ENCODE assay signal across 8 cellular contexts in the genomic region with DNA sequence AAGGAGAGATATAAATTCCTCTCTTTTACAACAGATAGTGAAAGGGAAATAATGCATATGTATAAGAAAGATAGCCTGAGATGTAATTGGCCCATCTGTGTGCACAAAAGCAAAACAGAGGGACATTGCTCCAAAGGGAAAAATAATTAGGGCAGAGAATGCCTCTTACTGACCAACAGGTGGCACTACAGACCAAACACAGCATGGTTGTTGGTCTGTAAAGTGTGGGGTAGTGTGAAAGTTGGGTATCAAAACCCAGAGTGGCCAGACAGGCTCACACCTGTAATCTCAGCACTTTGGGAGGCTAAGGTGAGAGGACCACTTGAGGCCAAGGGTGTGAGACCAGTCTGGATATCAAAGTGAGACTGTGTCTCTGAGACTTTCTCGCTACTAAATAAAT. TPM values are rescaled to one million over a fixed set of nuclear protein-coding genes. Genes with fewer than 3 reads are reported as not detected.
A peak's percentile ranks its signal among the peaks of the same experiment; 100 is the strongest.
DNase-seq lines count a peak whose midpoint lies in the region; ATAC-seq and TF ChIP-seq lines count a peak whose summit lies in the region.

No MANE protein-coding gene starts in this region.

- in situ Hi-C loops in SK-MEL-5 (cut with HindIII; ENCODE audit: low pct_unique_long_range_greater_than_20kb, low sequenced_read_pairs): no loop called here

- no peaks in the 10 kb centered on the region for H3K27me3 Mint-ChIP-seq in activated naive CD8-positive, alpha-beta T cell treated with anti-CD3 and anti-CD28 coated beads, Interleukin-2, amount 50 U/mL, for 24 hours

- H3K4me3 ChIP-seq in BE2C (ENCODE audit: low read depth, low read length) (no peak overlapping the region), GM12875 (ENCODE audit: low read depth, low read length) (no peak overlapping the region)

- TF ChIP-seq CTCF in BE2C (IDR thresholded peaks at IDR 0.05; ENCODE audit: low read depth, low read length) (peak; percentile 69), GM12875 (IDR thresholded peaks at IDR 0.05; ENCODE audit: borderline replicate concordance, insufficient read depth, low read depth, low read length) (peak; percentile 48; the same call in 1 of the 2 replicates)

- DNase-seq in BE2C: no peak
- DNase-seq in SK-MEL-5 (ENCODE audit: low read depth, low spot score): peak; percentile 63
- peak; percentile 14 for DNase-seq in iris pigment epithelial cell (ENCODE audit: low read depth)
- no peak for DNase-seq in activated naive CD8-positive, alpha-beta T cell treated with anti-CD3 and anti-CD28 coated beads, Interleukin-2, amount 50 U/mL, for 24 hours
- DNase-seq in germinal center (ENCODE audit: low spot score): no peak
- no peak for DNase-seq in amniotic stem cell (lab: John Stamatoyannopoulos, UW)

- peaks cover 29% of the 10 kb centered on the region for H3K4me1 Mint-ChIP-seq in activated naive CD8-positive, alpha-beta T cell treated with anti-CD3 and anti-CD28 coated beads, Interleukin-2, amount 50 U/mL, for 24 hours

- no peak overlapping the region for H3K4me3 Mint-ChIP-seq in activated naive CD8-positive, alpha-beta T cell treated with anti-CD3 and anti-CD28 coated beads, Interleukin-2, amount 50 U/mL, for 24 hours

- H3K4me1 ChIP-seq in BE2C: no peaks in the 10 kb centered on the region

- H3K9me3 ChIP-seq in BE2C: no peaks in the 10 kb centered on the region

- no peaks in the 10 kb centered on the region for H3K36me3 Mint-ChIP-seq in activated naive CD8-positive, alpha-beta T cell treated with anti-CD3 and anti-CD28 coated beads, Interleukin-2, amount 50 U/mL, for 24 hours (ENCODE audit: low read depth)

- no peaks in the 10 kb centered on the region for H3K36me3 ChIP-seq in BE2C

- H3K9me3 Mint-ChIP-seq in activated naive CD8-positive, alpha-beta T cell treated with anti-CD3 and anti-CD28 coated beads, Interleukin-2, amount 50 U/mL, for 24 hours: no peaks in the 10 kb centered on the region

- H3K27ac Mint-ChIP-seq in activated naive CD8-positive, alpha-beta T cell treated with anti-CD3 and anti-CD28 coated beads, Interleukin-2, amount 50 U/mL, for 24 hours: no peak overlapping the region

- no peak for ATAC-seq in activated naive CD8-positive, alpha-beta T cell treated with anti-CD3 and anti-CD28 coated beads, Interleukin-2, amount 50 U/mL, for 24 hours
- no peak for ATAC-seq in HG03039 (IDR thresholded peaks at IDR 0.05; ENCODE audit: unreplicated experiment)

- H3K27me3 ChIP-seq in BE2C: no peaks in the 10 kb centered on the region

RNA-seq across cellular contexts. Expression of a gene that starts 4.5 kb away (rescaled TPM):
- 12.3 TPM for polyA plus RNA-seq in BE2C (2012; ENCODE audit: insufficient read depth, insufficient read length, low read depth)
- total RNA-seq in SK-MEL-5 (2014; rRNA removed; shearing (Covaris generic)): 28.1 and 33.8 TPM in 2 replicates
- polyA plus RNA-seq in SK-MEL-5 (2015; cell fraction: cytosol; rRNA removed): 59.6 and 72.6 TPM in 2 replicates
- 9.9 and 22.8 TPM in 2 replicates for polyA plus RNA-seq in SK-MEL-5 (2015; cell fraction: nucleus; rRNA removed)

RNA-seq across cellular contexts. Expression of a gene that starts 6.6 kb away (rescaled TPM):
- 50.1 TPM for polyA plus RNA-seq in BE2C (2012; ENCODE audit: insufficient read depth, insufficient read length, low read depth)
- 55.4 and 55.6 TPM in 2 replicates for total RNA-seq in SK-MEL-5 (2014; rRNA removed; shearing (Covaris generic))
- 35.5 and 41.2 TPM in 2 replicates for polyA plus RNA-seq in SK-MEL-5 (2015; cell fraction: cytosol; rRNA removed)
- 12.8 and 14.5 TPM in 2 replicates for polyA plus RNA-seq in SK-MEL-5 (2015; cell fraction: nucleus; rRNA removed)

Comparison
In these comparisons a context has a peak if more than half of its experiments do, and no peak if none do; other contexts are left out.
1. DNase-seq: peak in SK-MEL-5 (single experiment) and iris pigment epithelial cell (single experiment); none in BE2C (single experiment), activated naive CD8-positive, alpha-beta T cell treated with anti-CD3 and anti-CD28 coated beads, Interleukin-2, amount 50 U/mL, for 24 hours (single experiment), germinal center (single experiment) and amniotic stem cell (single experiment).